ENCODE assay signal across 18 cellular contexts in the genomic region with DNA sequence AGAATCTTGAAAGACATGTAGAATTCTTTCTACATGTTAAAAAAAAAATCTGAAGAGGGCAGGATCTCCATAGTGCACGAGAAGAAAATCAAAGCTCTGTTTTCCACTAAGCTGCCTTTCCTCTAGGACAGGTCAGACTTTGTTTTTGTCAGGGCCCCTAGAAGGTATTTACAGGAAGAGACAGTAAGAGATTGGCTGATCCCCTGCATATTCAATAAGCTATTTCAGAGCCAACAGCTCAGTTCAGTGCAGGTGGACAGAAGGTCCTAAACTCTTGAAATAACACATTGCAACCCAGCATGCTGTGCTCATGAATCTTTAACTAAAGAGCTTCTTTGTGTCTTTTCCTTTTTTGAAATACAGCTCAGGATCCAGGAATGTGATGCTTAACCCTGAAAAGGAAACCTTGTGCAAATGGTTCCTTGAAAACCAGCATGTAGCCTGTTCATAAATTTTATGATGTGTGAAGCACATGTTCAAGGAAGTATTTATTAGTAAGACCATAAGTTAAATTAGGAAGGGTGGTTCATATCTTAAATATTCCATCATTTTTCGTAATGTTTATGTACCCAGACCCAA. TPM values are rescaled to one million over a fixed set of nuclear protein-coding genes. Genes with fewer than 3 reads are reported as not detected.
DNase-seq lines count a peak whose midpoint lies in the region; ATAC-seq and TF ChIP-seq lines count a peak whose summit lies in the region.
"Had no signal": no experiment of that assay in that cellular context is flagged by ENCODE, and none has a peak within 500 bp of the region (broad histone marks: within the 10 kb centered on the region; RNA-seq: fewer than 3 reads in every experiment).

No MANE protein-coding gene starts in this region.

- dilution Hi-C loops in mammary epithelial cell (cut with HindIII; ENCODE audit: low sequenced_read_pairs): no loop called here

- no peaks in the 10 kb centered on the region for H3K9me3 ChIP-seq in mammary epithelial cell (replicated peaks; ENCODE audit: insufficient read depth, low read length)
- no peaks in the 10 kb centered on the region for H3K9me3 ChIP-seq in suprapubic skin
- H3K9me3 ChIP-seq in body of pancreas: no peaks in the 10 kb centered on the region
- H3K9me3 ChIP-seq: colonic mucosa, tibial artery had no signal

- TF ChIP-seq CTCF in mammary epithelial cell (conservative IDR thresholded peaks at IDR 0.05 in 1 of 2, IDR thresholded peaks at IDR 0.05 in 1 of 2; ENCODE audit: extremely low read depth in 1 of 2, insufficient read depth in 1 of 2, low read depth in 1 of 2, low read length in 2 of 2) (no peak), kidney epithelial cell (IDR thresholded peaks at IDR 0.05; ENCODE audit: insufficient read depth, low read length, poor library complexity, severe bottlenecking) (no peak), suprapubic skin (IDR thresholded peaks at IDR 0.05) (no peak), body of pancreas (IDR thresholded peaks at IDR 0.05) (no peak)

- no TSS peak for BruUV-seq in mammary epithelial cell (replicated peaks; lab: Mats Ljungman, UMichigan)

- H3K36me3 ChIP-seq in mammary epithelial cell (ENCODE audit: insufficient read depth, low read length) (no peaks in the 10 kb centered on the region), kidney epithelial cell (ENCODE audit: control insufficient read depth, insufficient read depth, low read length) (no peaks in the 10 kb centered on the region), suprapubic skin (no peaks in the 10 kb centered on the region), body of pancreas (replicated peaks in 1 of 2; ENCODE audit: insufficient read depth in 1 of 2, low read depth in 2 of 2) (no peaks in the 10 kb centered on the region)
- H3K36me3 ChIP-seq: colonic mucosa, spleen, tibial artery had no signal

- in situ Hi-C loops in mammary epithelial cell (cut with MboI; ENCODE audit: low sequenced_read_pairs in 2 of 2): no loop called here

- no peak overlapping the region for H3K4me3 ChIP-seq in mammary epithelial cell (replicated peaks in 1 of 3; ENCODE audit: insufficient read depth in 1 of 3, low read depth in 2 of 3, low read length in 3 of 3)
- no peak overlapping the region for H3K4me3 ChIP-seq in kidney epithelial cell (ENCODE audit: low read depth, low read length)
- no peak overlapping the region for H3K4me3 ChIP-seq in suprapubic skin
- no peak overlapping the region for H3K4me3 ChIP-seq in body of pancreas
- H3K4me3 ChIP-seq: colonic mucosa, spleen, tibial artery had no signal

- POLR2A ChIA-PET in HEK293T (lab: Yijun Ruan, JAX): no interaction called here

- no peaks in the 10 kb centered on the region for H4K20me1 ChIP-seq in mammary epithelial cell (ENCODE audit: insufficient read depth, low read length)

- H3K79me2 ChIP-seq in mammary epithelial cell (ENCODE audit: insufficient read depth, low read length): no peaks in the 10 kb centered on the region

- CTCF ChIA-PET in HEK293T (lab: Yijun Ruan, JAX) (no interaction called here), mammary epithelial cell (lab: Charles Lee; ENCODE audit: low non-redundant PET) (no interaction called here)

- no peak for TF ChIP-seq EP300 in suprapubic skin (IDR thresholded peaks at IDR 0.05)

- no peaks in the 10 kb centered on the region for H3K27me3 ChIP-seq in mammary epithelial cell (ENCODE audit: insufficient read depth, low read length)
- H3K27me3 ChIP-seq in kidney epithelial cell (ENCODE audit: control insufficient read depth, insufficient read depth, low read length): no peaks in the 10 kb centered on the region
- no peaks in the 10 kb centered on the region for H3K27me3 ChIP-seq in suprapubic skin
- H3K27me3 ChIP-seq in body of pancreas: no peaks in the 10 kb centered on the region
- H3K27me3 ChIP-seq: colonic mucosa, spleen, tibial artery had no signal

- DNase-seq in HEK293T (ENCODE audit: extremely low spot score) (no peak), mammary epithelial cell (peak; percentile 61), kidney epithelial cell (ENCODE audit: low read depth) (peak; percentile 57), suprapubic skin (ENCODE audit: low spot score in 2 of 2) (no peak), H4 (ENCODE audit: low spot score) (no peak), body of pancreas (no peak)
- DNase-seq: activated CD4-positive, alpha-beta memory T cell treated with anti-CD3 and anti-CD28 coated beads, Interleukin-2, amount 10 ng/mL, durations not matched to agents 7 days and 5 days; activated naive CD8-positive, alpha-beta T cell treated with anti-CD3 and anti-CD28 coated beads, Interleukin-2, amount 10 ng/mL, durations not matched to agents 7 days and 5 days; activated T-cell treated with anti-CD3 and anti-CD28 coated beads, Interleukin-2, amount 50 U/mL, for 72 hours; CD4-positive, alpha-beta T cell; colonic mucosa; glutamatergic neuron; NCI-H1105; spleen; tibial artery had no signal

- 38% methylated on average over 2 of the region's 2 CpGs for WGBS in mammary epithelial cell (ENCODE audit: low coverage, missing lambda C conversion rate)
- WGBS in suprapubic skin: 45% methylated on average over 2 of the region's 2 CpGs
- 37 to 44% methylated on average over 2 of the region's 2 CpGs for WGBS in body of pancreas, 2 donors

- no peak overlapping the region for H3K9ac ChIP-seq in mammary epithelial cell (ENCODE audit: insufficient read depth, low read length)

- intact Hi-C loops in mammary epithelial cell (cut with micrococcal nuclease) (no loop called here), body of pancreas (cut with DNase I) (no loop called here)

- no peak overlapping the region for H3K27ac ChIP-seq in mammary epithelial cell (ENCODE audit: insufficient read depth, low read depth, low read length)
- H3K27ac ChIP-seq in suprapubic skin: peak overlapping the region; percentile 38
- no peak overlapping the region for H3K27ac ChIP-seq in body of pancreas
- H3K27ac ChIP-seq: colonic mucosa, spleen, tibial artery had no signal

- no peak for ATAC-seq in GM19455 (IDR thresholded peaks at IDR 0.05; ENCODE audit: unreplicated experiment)
- no peak for ATAC-seq in body of pancreas
- ATAC-seq: activated T-cell treated with anti-CD3 and anti-CD28 coated beads, Interleukin-2, amount 50 U/mL, for 72 hours; stimulated activated memory B cell treated with anti-CD40 and anti-IgM and Interleukin-4, amounts not matched to agents 10 μg/mL and 1 μg/mL and 100 μg/mL, for 72 hours had no signal

- peak overlapping the region; percentile 6 for H2AFZ ChIP-seq in mammary epithelial cell (ENCODE audit: low read depth, low read length)

- H3K4me1 ChIP-seq in mammary epithelial cell (ENCODE audit: insufficient read depth, low read length) (peaks cover 34% of the 10 kb centered on the region), suprapubic skin (peaks cover 34% of the 10 kb centered on the region), body of pancreas (no peaks in the 10 kb centered on the region)
- H3K4me1 ChIP-seq: colonic mucosa, spleen had no signal

- no peak for TF ChIP-seq POLR2A in suprapubic skin (IDR thresholded peaks at IDR 0.05)
- TF ChIP-seq POLR2A in body of pancreas (IDR thresholded peaks at IDR 0.05): no peak

- H3K4me2 ChIP-seq in mammary epithelial cell (ENCODE audit: insufficient read depth, low read depth, low read length): peak overlapping the region; percentile 48

TF ChIP-seq in HEK293T, 16 proteins besides CTCF, POLR2A, EP300 and RAD21:
- no peak for TF ChIP-seq ZNF384 (IDR thresholded peaks at IDR 0.05)
- TF ChIP-seq L3MBTL2 (conservative IDR thresholded peaks at IDR 0.05): peak; percentile 47; the same call in 1 of the 2 replicates

RNA-seq across cellular contexts. Expression of gene BBOX1, which starts 43.9 kb away (rescaled TPM):
- total RNA-seq in mammary epithelial cell (1 to 10 TPM; 1.9 to 2.0 TPM), kidney epithelial cell (not detected in 2 replicates), suprapubic skin (10 to 100 TPM; 28.6 to 51.0 (median 44.7) TPM), body of pancreas (not detected)
- 0.37 TPM for polyA plus RNA-seq in mammary epithelial cell
- polyA minus RNA-seq in mammary epithelial cell: not detected
- 0.29 and 0.45 TPM in 2 replicates for total RNA-seq in H4 (2014; rRNA removed; shearing (Covaris generic))
- total RNA-seq: activated CD4-positive, alpha-beta memory T cell treated with anti-CD3 and anti-CD28 coated beads, Interleukin-2, amount 10 ng/mL, durations not matched to agents 7 days and 5 days; activated naive CD8-positive, alpha-beta T cell treated with anti-CD3 and anti-CD28 coated beads, Interleukin-2, amount 10 ng/mL, durations not matched to agents 7 days and 5 days; activated T-cell treated with anti-CD3 and anti-CD28 coated beads, Interleukin-2, amount 50 U/mL, for 72 hours; CD4-positive, alpha-beta T cell; colonic mucosa; endothelial cell of umbilical vein; spleen had no signal
- polyA plus RNA-seq: endothelial cell of umbilical vein, spleen had no signal

Comparison
In these comparisons a context has a peak if more than half of its experiments do, and no peak if none do; other contexts are left out.
1. DNase-seq: peak in mammary epithelial cell (single experiment) and kidney epithelial cell (single experiment); none in HEK293T (single experiment), suprapubic skin (0 of 2), H4 (single experiment) and body of pancreas (0 of 4).
2. RNA of gene BBOX1, which starts 43.9 kb away (total RNA-seq): 28.6 to 51.0 TPM in suprapubic skin; 1.9 to 2.0 TPM in mammary epithelial cell, 0.29 to 0.45 TPM in H4, not detected in body of pancreas and not detected in kidney epithelial cell; every median in the first group is over 4 times any median in the second.